In genomic region chr13:52599037-52599852, GRCh38 we compare ENCODE assay signal across 8 cellular contexts. TPM values are rescaled to one million over a fixed set of nuclear protein-coding genes. Genes with fewer than 3 reads are reported as not detected.
DNase-seq lines count a peak whose midpoint lies in the region; ATAC-seq and TF ChIP-seq lines count a peak whose summit lies in the region.

No MANE protein-coding gene starts in this region.

- H2AK5ac ChIP-seq in mesendoderm (ENCODE audit: low read length), result no peak overlapping the region

- peaks cover 18% of the 10 kb centered on the region for H3K4me1 Mint-ChIP-seq in GM23338

- ATAC-seq in GM23338 (peak; percentile 12), upper lobe of right lung (peak; percentile 7)

- no peak overlapping the region for H4K8ac ChIP-seq in mesendoderm (ENCODE audit: low read depth, low read length)

- peaks cover 5% of the 10 kb centered on the region for H3K27me3 Mint-ChIP-seq in GM23338 (ENCODE audit: insufficient read depth, low read depth, poor library complexity)

- no peak overlapping the region for H3K27ac ChIP-seq in GM23338 (ENCODE audit: low read depth)
- peak overlapping the region; percentile 17 to 83 for H3K27ac ChIP-seq in coronary artery
- H3K27ac ChIP-seq in mesendoderm (ENCODE audit: low read depth, low read length), result no peak overlapping the region
- peak overlapping the region; percentile 80 for H3K27ac ChIP-seq in upper lobe of right lung

- H3K4me1 ChIP-seq in GM23338 (ENCODE audit: insufficient read depth) (peaks cover 14% of the 10 kb centered on the region), mesendoderm (ENCODE audit: control insufficient read depth, low read depth, low read length) (no peaks in the 10 kb centered on the region), upper lobe of right lung (no peaks in the 10 kb centered on the region)

- H2BK120ac ChIP-seq in mesendoderm (ENCODE audit: low read depth, low read length), result no peak overlapping the region

- no CpG with 5 or more reads among the region's 13 CpGs for WGBS in mesendoderm (ENCODE audit: extremely low coverage, insufficient coverage, low lambda C conversion rate)

- H3K9me3 ChIP-seq in upper lobe of right lung, result no peaks in the 10 kb centered on the region

- H2BK15ac ChIP-seq in mesendoderm (replicated peaks; ENCODE audit: low read depth), result no peak overlapping the region

- no peak for TF ChIP-seq CTCF in GM23338 (conservative IDR thresholded peaks at IDR 0.05; ENCODE audit: low read depth in 2 of 2)
- TF ChIP-seq CTCF in coronary artery (IDR thresholded peaks at IDR 0.05), result no peak
- TF ChIP-seq CTCF in upper lobe of right lung (IDR thresholded peaks at IDR 0.05), result no peak

- H2AFZ ChIP-seq in GM23338, result peak overlapping the region; percentile 93

- H3K4me3 ChIP-seq in GM23338 (peak overlapping the region; percentile 78), coronary artery (peak overlapping the region; percentile 76), mesendoderm (ENCODE audit: low read length) (no peak overlapping the region), upper lobe of right lung (peak overlapping the region; percentile 68)

- H3K36me3 ChIP-seq in GM23338 (ENCODE audit: insufficient read depth), result no peaks in the 10 kb centered on the region
- no peaks in the 10 kb centered on the region for H3K36me3 ChIP-seq in mesendoderm (ENCODE audit: control insufficient read depth, insufficient read depth, low read length)
- H3K36me3 ChIP-seq in upper lobe of right lung, result no peaks in the 10 kb centered on the region

- H3K56ac ChIP-seq in mesendoderm (ENCODE audit: low read length), result peak overlapping the region; percentile 78

- no peak overlapping the region for H3K18ac ChIP-seq in mesendoderm (ENCODE audit: low read length)

- no peaks in the 10 kb centered on the region for H3K79me2 ChIP-seq in GM23338 (replicated peaks; ENCODE audit: insufficient read depth)
- H3K79me2 ChIP-seq in mesendoderm (ENCODE audit: control insufficient read depth, insufficient read depth, low read length), result no peaks in the 10 kb centered on the region

- DNase-seq in DMS79 (lab: John Stamatoyannopoulos, UW) (peak; percentile 60), GM23338 (ENCODE audit: low spot score) (no peak), NCI-H510A treated with DMSO at 0.1 percent for 48 hours (lab: John Stamatoyannopoulos, UW) (peak; percentile 73), coronary artery (ENCODE audit: low spot score) (no peak), mesendoderm (no peak), upper lobe of right lung (no peak), retina (no peak)
- no peak for DNase-seq in NK-92 treated with Interleukin-12 subunit alpha and Interleukin-12 subunit beta, amount 100 ng/mL, for 24 hours (lab: John Stamatoyannopoulos, UW)

- intact Hi-C loops in upper lobe of right lung (cut with DNase I), result no loop called here

- H3K23ac ChIP-seq in mesendoderm (ENCODE audit: low read length), result no peak overlapping the region

- H4K5ac ChIP-seq in mesendoderm (ENCODE audit: low read length), result no peak overlapping the region

- no peaks in the 10 kb centered on the region for H3K9me2 ChIP-seq in GM23338 (ENCODE audit: insufficient read depth)

- no peaks in the 10 kb centered on the region for H3F3A ChIP-seq in GM23338 (replicated peaks; ENCODE audit: low read depth)

- H3K9me3 Mint-ChIP-seq in GM23338, result no peaks in the 10 kb centered on the region

- H3K4me2 ChIP-seq in GM23338 (peak overlapping the region; percentile 96), mesendoderm (ENCODE audit: low read length) (peak overlapping the region; percentile 18)

- no peaks in the 10 kb centered on the region for H4K20me1 ChIP-seq in GM23338 (replicated peaks; ENCODE audit: insufficient read depth)

- H3K27ac Mint-ChIP-seq in GM23338, result peak overlapping the region; percentile 87; the same call in 1 of the 2 replicates

- H3K4me3 Mint-ChIP-seq in GM23338, result peak overlapping the region; percentile 80

- no peaks in the 10 kb centered on the region for H3K79me1 ChIP-seq in mesendoderm (ENCODE audit: low read length)

- H3K9ac ChIP-seq in mesendoderm (ENCODE audit: low read length), result peak overlapping the region; percentile 55

- H2BK5ac ChIP-seq in mesendoderm (ENCODE audit: low read length), result no peak overlapping the region

- no peaks in the 10 kb centered on the region for H3K36me3 Mint-ChIP-seq in GM23338 (ENCODE audit: low read depth)

- H3K27me3 ChIP-seq in GM23338 (ENCODE audit: insufficient read depth) (no peaks in the 10 kb centered on the region), mesendoderm (ENCODE audit: insufficient read depth, low read length, poor library complexity) (no peaks in the 10 kb centered on the region), upper lobe of right lung (no peaks in the 10 kb centered on the region)

- no peak overlapping the region for H3K4ac ChIP-seq in mesendoderm (ENCODE audit: low read depth, low read length)

TF ChIP-seq in GM23338, 12 proteins besides CTCF, POLR2A, EP300 and RAD21 (continues in another document):
- TF ChIP-seq ZNF114 (CRISPR knock-in tag; IDR thresholded peaks at IDR 0.05) (no peak), JUNB (IDR thresholded peaks at IDR 0.05; ENCODE audit: unreplicated experiment) (no peak), ETS1 (IDR thresholded peaks at IDR 0.05) (no peak), POLR2AphosphoS5 (IDR thresholded peaks at IDR 0.05; ENCODE audit: low read depth) (no peak), EZH2phosphoT487 (IDR thresholded peaks at IDR 0.05; ENCODE audit: unreplicated experiment) (no peak), EZH2 (IDR thresholded peaks at IDR 0.05; ENCODE audit: low read depth, unreplicated experiment) (no peak), CREB1 (CRISPR knock-in tag; IDR thresholded peaks at IDR 0.05; ENCODE audit: low read depth) (no peak), REST (IDR thresholded peaks at IDR 0.05; ENCODE audit: unreplicated experiment) (no peak)

RNA-seq across cellular contexts. Expression of gene HNRNPA1L2, which starts 43.0 kb away (rescaled TPM):
- total RNA-seq in GM23338 (2014; rRNA removed; shearing (Covaris generic)), result 3.3 and 3.6 TPM in 2 replicates
- polyA plus RNA-seq in GM23338 (2016; fragmentation: Nextera tagmentation; extraction: Ambion mirVana), result 7.2 and 9.4 TPM in 2 replicates
- polyA plus RNA-seq in mesendoderm (2013, experiment 1 of 2), result 8.8 TPM
- polyA plus RNA-seq in mesendoderm (2013, experiment 2 of 2), result 8.7 TPM
- 6.5 TPM for total RNA-seq in upper lobe of right lung

RNA-seq across cellular contexts. Expression of gene SUGT1, which starts 53.4 kb away (rescaled TPM):
- total RNA-seq in GM23338 (2014; rRNA removed; shearing (Covaris generic)), result 60.9 and 61.3 TPM in 2 replicates
- 153 and 172 TPM in 2 replicates for polyA plus RNA-seq in GM23338 (2016; fragmentation: Nextera tagmentation; extraction: Ambion mirVana)
- polyA plus RNA-seq in mesendoderm (2013, experiment 1 of 2), result 108 TPM
- 111 TPM for polyA plus RNA-seq in mesendoderm (2013, experiment 2 of 2)
- 39.1 TPM for total RNA-seq in upper lobe of right lung

Comparison
In these comparisons a context has a peak if more than half of its experiments do, and no peak if none do; other contexts are left out.
1. DNase-seq: peak in DMS79 (single experiment) and NCI-H510A treated with DMSO at 0.1 percent for 48 hours (single experiment); none in GM23338 (single experiment), coronary artery (single experiment), mesendoderm (single experiment), upper lobe of right lung (single experiment), NK-92 treated with Interleukin-12 subunit alpha and Interleukin-12 subunit beta, amount 100 ng/mL, for 24 hours (single experiment) and retina (single experiment).
2. H3K27ac ChIP-seq: peak in coronary artery (2 of 2) and upper lobe of right lung (single experiment); none in GM23338 (single experiment) and mesendoderm (single experiment).